ENCODE assay signal across 8 cellular contexts in genomic region chr10:90856964-90857634, GRCh38. TPM values are rescaled to one million over a fixed set of nuclear protein-coding genes. Genes with fewer than 3 reads are reported as not detected.
DNase-seq lines count a peak whose midpoint lies in the region; TF ChIP-seq lines count a peak whose summit lies in the region.

No MANE protein-coding gene starts in this region.

- H3K23ac ChIP-seq in neuronal stem cell (ENCODE audit: low read depth, low read length, poor library complexity) = peak overlapping the region; percentile 92

- no peak overlapping the region for H2BK120ac ChIP-seq in neuronal stem cell (ENCODE audit: low read depth, low read length)

- H2AFZ ChIP-seq in neuronal stem cell (ENCODE audit: low read length) = peak overlapping the region; percentile 96

- peaks cover 0 to 5% of the 10 kb centered on the region in 2 donors for H3K4me1 ChIP-seq in neuronal stem cell (ENCODE audit: control insufficient read depth in 2 of 2, insufficient read depth in 1 of 2, low read depth in 1 of 2, low read length in 2 of 2)

- peak overlapping the region; percentile 70 for H3K4me3 ChIP-seq in SK-N-MC
- H3K4me3 ChIP-seq in epithelial cell of esophagus (ENCODE audit: low read length) = peak overlapping the region; percentile 65
- peak overlapping the region; percentile 49 to 93 for H3K4me3 ChIP-seq in neuronal stem cell (ENCODE audit: low read length in 2 of 2)

- H4K8ac ChIP-seq in neuronal stem cell (ENCODE audit: low read depth, low read length) = no peak overlapping the region

- peak overlapping the region; percentile 71 for H3K14ac ChIP-seq in neuronal stem cell (ENCODE audit: low read length)

- in situ Hi-C loops in GM13977 (cut with MboI; ENCODE audit: low pct_unique_long_range_greater_than_20kb, low sequenced_read_pairs, unreplicated experiment) = loop anchor here (25.0 kb wide), 2 partner anchors 120 to 1070 kb away; no protein-coding TSS in a partner anchor

- no peak overlapping the region for H4K91ac ChIP-seq in neuronal stem cell (ENCODE audit: low read depth, low read length, poor library complexity)

- H3K27ac ChIP-seq in SK-N-MC (no peak overlapping the region), neuronal stem cell (replicated peaks; ENCODE audit: low read length) (no peak overlapping the region)

- H3K4me2 ChIP-seq in neuronal stem cell (ENCODE audit: insufficient read depth, low read length, poor library complexity, severe bottlenecking) = peak overlapping the region; percentile 92

- peak overlapping the region; percentile 39 for H2BK5ac ChIP-seq in neuronal stem cell (ENCODE audit: low read length)

- H3K4ac ChIP-seq in neuronal stem cell (ENCODE audit: low read length) = no peak overlapping the region

- no peaks in the 10 kb centered on the region for H3K9me3 ChIP-seq in SK-N-MC (ENCODE audit: low read depth, low read length)
- H3K9me3 ChIP-seq in neuronal stem cell (replicated peaks in 1 of 2; ENCODE audit: control insufficient read depth in 2 of 2, insufficient read depth in 1 of 2, low read depth in 1 of 2, low read length in 2 of 2) = no peaks in the 10 kb centered on the region

- TF ChIP-seq CTCF in epithelial cell of esophagus (IDR thresholded peaks at IDR 0.05; ENCODE audit: insufficient read depth, low read depth, low read length, missing control alignments) (no peak), GM13977 (IDR thresholded peaks at IDR 0.05; ENCODE audit: extremely low read depth, insufficient read depth, missing control alignments) (no peak)

- H3K79me1 ChIP-seq in neuronal stem cell (ENCODE audit: low read depth, low read length) = no peaks in the 10 kb centered on the region

- H3K9ac ChIP-seq in SK-N-MC (ENCODE audit: insufficient read length) (no peak overlapping the region), neuronal stem cell (ENCODE audit: low read depth, low read length, poor library complexity) (peak overlapping the region; percentile 81)

- H2BK15ac ChIP-seq in neuronal stem cell (ENCODE audit: low read length) = no peak overlapping the region

- no peak overlapping the region for H2BK12ac ChIP-seq in neuronal stem cell (ENCODE audit: low read length)

- peak overlapping the region; percentile 76 for H3K18ac ChIP-seq in neuronal stem cell (ENCODE audit: low read length)

- H3K27me3 ChIP-seq in neuronal stem cell (ENCODE audit: control insufficient read depth in 3 of 3, insufficient read depth in 3 of 3, low read depth in 1 of 3, low read length in 3 of 3) = peaks cover 8 to 80% (median 22%) of the 10 kb centered on the region in 3 experiments

- H3K36me3 ChIP-seq in SK-N-MC (ENCODE audit: insufficient read depth, low read length) = no peaks in the 10 kb centered on the region
- H3K36me3 ChIP-seq in neuronal stem cell (replicated peaks in 1 of 2; ENCODE audit: control insufficient read depth in 2 of 2, insufficient read depth in 2 of 2, low read length in 2 of 2) = no peaks in the 10 kb centered on the region

- no peak overlapping the region for H2AK5ac ChIP-seq in neuronal stem cell (ENCODE audit: low read depth, low read length)

- peak; percentile 4 to 8 for DNase-seq in activated CD4-positive, alpha-beta T cell treated with anti-CD3 and anti-CD28 coated beads for 4 hours
- DNase-seq in activated CD4-positive, alpha-beta T cell treated with anti-CD3 and anti-CD28 coated beads, Interleukin-2, amount 50 U/mL, for 4 hours = no peak
- DNase-seq in SK-N-MC (ENCODE audit: low read depth, low spot score) = no peak
- peak; percentile 41 for DNase-seq in epithelial cell of esophagus (ENCODE audit: low read depth)
- DNase-seq in neuronal stem cell (ENCODE audit: low spot score) = no peak
- no peak for DNase-seq in occipital lobe (lab: John Stamatoyannopoulos, UW)
- no peak for DNase-seq in GM13977 (ENCODE audit: low spot score)
- DNase-seq in SIG-M5 treated with dmso at 0.1 percent for 504 hours (lab: John Stamatoyannopoulos, UW; ENCODE audit: unreplicated experiment) = no peak

- WGBS in neuronal stem cell (ENCODE audit: extremely low coverage in 2 of 2, insufficient read length in 2 of 2, insufficient replicate concordance in 1 of 2), 2 donors = no CpG with 5 or more reads among the region's 59 CpGs

RNA-seq across cellular contexts. Expression of gene HTR7, which starts 0.7 kb away (rescaled TPM):
- 0.03 TPM for polyA plus RNA-seq in neuronal stem cell (2013, experiment 1 of 2)
- 0.04 TPM for polyA plus RNA-seq in neuronal stem cell (2013, experiment 2 of 2)
- total RNA-seq in occipital lobe = 8.0 TPM

RNA-seq across cellular contexts. Expression of gene RPP30, which starts 14.7 kb away (rescaled TPM):
- polyA plus RNA-seq in neuronal stem cell (2013, experiment 1 of 2) = 59.7 TPM
- polyA plus RNA-seq in neuronal stem cell (2013, experiment 2 of 2) = 62.0 TPM
- 85.6 TPM for total RNA-seq in occipital lobe

Comparison
In these comparisons a context has a peak if more than half of its experiments do, and no peak if none do; other contexts are left out.
1. DNase-seq: peak in activated CD4-positive, alpha-beta T cell treated with anti-CD3 and anti-CD28 coated beads for 4 hours (2 of 2) and epithelial cell of esophagus (single experiment); none in activated CD4-positive, alpha-beta T cell treated with anti-CD3 and anti-CD28 coated beads, Interleukin-2, amount 50 U/mL, for 4 hours (0 of 2), SK-N-MC (single experiment), neuronal stem cell (single experiment), occipital lobe (single experiment), GM13977 (single experiment) and SIG-M5 treated with dmso at 0.1 percent for 504 hours (single experiment).
2. Peak in every context shown above with its lines, with median percentiles within 50 percentile points of each other: H3K4me3 ChIP-seq.